ENCODE assay signal across 9 cellular contexts in the genomic region with DNA sequence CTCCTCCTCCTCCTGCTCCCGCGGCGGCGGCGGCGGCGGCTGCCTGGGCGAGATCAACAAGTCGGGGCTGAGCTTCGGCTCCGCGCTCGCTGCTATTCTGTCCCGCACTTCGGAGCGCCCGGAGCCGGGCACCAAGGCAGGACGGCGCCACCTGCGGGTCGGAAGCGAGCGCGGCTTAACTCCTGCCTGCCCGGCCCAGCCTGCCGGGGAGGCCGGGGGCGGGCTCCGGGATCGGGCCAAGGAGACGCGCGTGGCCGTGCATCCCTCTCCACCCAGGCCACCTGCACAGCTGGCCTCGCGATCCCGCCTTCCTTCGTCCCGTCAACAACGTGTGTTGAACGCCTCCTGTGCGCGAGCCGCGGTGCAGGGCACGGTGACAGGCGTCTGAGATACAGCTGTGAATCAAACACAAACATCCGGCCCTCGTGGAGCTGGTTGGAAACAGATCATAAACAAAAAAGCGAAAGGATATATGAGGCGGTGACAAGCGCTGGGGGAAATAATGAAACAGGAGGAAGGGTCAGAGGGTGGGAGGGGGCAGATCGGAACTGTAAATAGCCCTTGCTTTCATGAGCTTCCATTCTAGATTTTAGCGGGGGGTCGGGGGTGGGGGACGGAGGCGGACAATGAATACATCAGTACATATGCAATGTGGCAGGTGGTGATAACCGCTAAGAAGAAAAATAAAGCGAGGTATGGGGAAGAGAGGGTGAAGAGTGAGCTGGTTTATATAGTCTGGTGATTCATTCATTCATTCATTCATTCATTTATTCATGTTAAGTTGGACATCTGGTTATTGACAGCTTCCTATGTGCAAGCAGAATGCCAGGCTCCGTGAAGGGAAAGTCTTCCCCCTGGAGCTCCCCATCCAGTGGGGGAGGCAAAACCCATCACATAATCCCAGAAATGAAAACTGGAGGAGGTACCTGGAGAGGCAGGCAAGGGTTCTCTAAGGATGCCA. TPM values are rescaled to one million over a fixed set of nuclear protein-coding genes. Genes with fewer than 3 reads are reported as not detected.
DNase-seq lines count a peak whose midpoint lies in the region; ATAC-seq, FAIRE-seq and TF ChIP-seq lines count a peak whose summit lies in the region.
"Had no signal": no experiment of that assay in that cellular context is flagged by ENCODE, and none has a peak within 500 bp of the region (broad histone marks: within the 10 kb centered on the region; RNA-seq: fewer than 3 reads in every experiment).

No MANE protein-coding gene starts in this region.

- no peaks in the 10 kb centered on the region for H3K9me3 Mint-ChIP-seq in nephron progenitor cell

- in situ Hi-C loops in KBM-7 (cut with MboI; ENCODE audit: low pct_unique_long_range_greater_than_20kb, low sequenced_read_pairs): no loop called here

- peak overlapping the region; percentile 82 for H3K4me3 Mint-ChIP-seq in nephron progenitor cell

- no peak overlapping the region for H3K27ac Mint-ChIP-seq in nephron progenitor cell

- DNase-seq in D721Med (ENCODE audit: insufficient read length, low spot score) (peak; percentile 81), KBM-7 (peak; percentile 62), Peyer's patch (peak; percentile 38 to 81 (median 76)), fibroblast of pulmonary artery (ENCODE audit: low read depth) (peak; percentile 79), nephron progenitor cell (peak; percentile 89)
- DNase-seq in activated effector memory CD4-positive, alpha-beta T cell treated with anti-CD3 and anti-CD28 coated beads, Interleukin-2, amount 50 U/mL, for 16 hours: peak; percentile 85

- H3K4me3 ChIP-seq in Peyer's patch (peak overlapping the region; percentile 4 to 49 (median 42)), fibroblast of pulmonary artery (replicated peaks; ENCODE audit: low read depth, low read length) (peak overlapping the region; percentile 45), stomach smooth muscle (ENCODE audit: low read length in 2 of 2) (peak overlapping the region; percentile 83)

- no peaks in the 10 kb centered on the region for H3K36me3 Mint-ChIP-seq in nephron progenitor cell (ENCODE audit: low read depth)

- H3K9ac ChIP-seq in stomach smooth muscle (ENCODE audit: low read length in 2 of 2): peak overlapping the region; percentile 28 to 29

- peaks cover 0 to 21% (median 2%) of the 10 kb centered on the region in 4 donors for H3K4me1 ChIP-seq in Peyer's patch
- H3K4me1 ChIP-seq in stomach smooth muscle (ENCODE audit: control insufficient read depth, insufficient read depth, low read length): peaks cover 39% of the 10 kb centered on the region

- H3K9me3 ChIP-seq in Peyer's patch (peaks cover 0 to 4% (median 0%) of the 10 kb centered on the region in 4 donors), stomach smooth muscle (ENCODE audit: control insufficient read depth in 2 of 2, low read length in 2 of 2) (no peaks in the 10 kb centered on the region)

- ATAC-seq in HG03457 (IDR thresholded peaks at IDR 0.05; ENCODE audit: unreplicated experiment): no peak

- H3K27me3 ChIP-seq in Peyer's patch (peaks cover 0 to 23% of the 10 kb centered on the region in 2 donors), stomach smooth muscle (ENCODE audit: control insufficient read depth in 1 of 2, insufficient read depth in 2 of 2, low read length in 2 of 2) (peaks cover 0 to 2% of the 10 kb centered on the region in 2 donors)

- peaks cover 16% of the 10 kb centered on the region for H3K4me1 Mint-ChIP-seq in nephron progenitor cell

- no peak for FAIRE-seq in D721Med (lab: Jason Lieb, UNC)

- peaks cover 97% of the 10 kb centered on the region for H3K27me3 Mint-ChIP-seq in nephron progenitor cell (ENCODE audit: low read depth, poor library complexity)

- no peak overlapping the region for H3K27ac ChIP-seq in Peyer's patch
- no peak overlapping the region for H3K27ac ChIP-seq in stomach smooth muscle (ENCODE audit: low read length)

- TF ChIP-seq CTCF in D721Med (IDR thresholded peaks at IDR 0.05; ENCODE audit: insufficient read depth, missing control alignments): peak; percentile 74
- TF ChIP-seq CTCF in Peyer's patch (IDR thresholded peaks at IDR 0.05): peak in 4 of 6 experiments; percentile 57 to 70 (median 64)
- TF ChIP-seq CTCF in fibroblast of pulmonary artery (IDR thresholded peaks at IDR 0.05; ENCODE audit: low read length, missing control alignments): peak; percentile 43
- TF ChIP-seq CTCF in nephron progenitor cell (IDR thresholded peaks at IDR 0.05): peak; percentile 50

- no peak for TF ChIP-seq POLR2A in Peyer's patch (IDR thresholded peaks at IDR 0.05)

- no peaks in the 10 kb centered on the region for H3K36me3 ChIP-seq in Peyer's patch
- peaks cover 0 to 3% of the 10 kb centered on the region in 2 donors for H3K36me3 ChIP-seq in stomach smooth muscle (ENCODE audit: control insufficient read depth in 2 of 2, insufficient read depth in 2 of 2, low read length in 2 of 2)

RNA-seq across cellular contexts. Expression of a gene that starts 2.0 kb away (rescaled TPM):
- total RNA-seq in Peyer's patch: under 1 TPM; 0.35 to 0.85 (median 0.61) TPM
- total RNA-seq: activated CD8-positive, alpha-beta memory T cell treated with anti-CD3 and anti-CD28 coated beads for 36 hours had no signal
